In genomic region chr1:8202182-8202905, GRCh38 we compare ENCODE assay signal across 1 cellular context.
TF ChIP-seq lines count a peak whose summit lies in the region.

No MANE protein-coding gene starts in this region.

TF ChIP-seq in HepG2, 621 proteins besides CTCF, POLR2A, EP300 and RAD21 (continued from another document and continues in another):
- TF ChIP-seq NFAT5 (CRISPR knock-in tag; IDR thresholded peaks at IDR 0.05): no peak
- TF ChIP-seq SP5 (CRISPR knock-in tag; IDR thresholded peaks at IDR 0.05; ENCODE audit: borderline replicate concordance, low read depth): peak; percentile 68; the same call in 1 of the 2 replicates
- TF ChIP-seq NR0B2 (CRISPR knock-in tag; IDR thresholded peaks at IDR 0.05): no peak
- peak; percentile 53; the same call in 1 of the 2 replicates for TF ChIP-seq RBFOX2 (IDR thresholded peaks at IDR 0.05; ENCODE audit: low read depth, low read length)
- peak; percentile 70 for TF ChIP-seq RARA (CRISPR knock-in tag; IDR thresholded peaks at IDR 0.05)
- TF ChIP-seq ZNF44 (CRISPR knock-in tag; IDR thresholded peaks at IDR 0.05): no peak
- 0 out of 2 replicates have a peak, but pooled peaks have one; percentile 26 for TF ChIP-seq PRDM10 (CRISPR knock-in tag; IDR thresholded peaks at IDR 0.05; ENCODE audit: low read depth)
- TF ChIP-seq KLF13 (CRISPR knock-in tag; IDR thresholded peaks at IDR 0.05): no peak
- no peak for TF ChIP-seq ZNF331 (CRISPR knock-in tag; IDR thresholded peaks at IDR 0.05)
- 0 out of 2 replicates have a peak, but pooled peaks have one; percentile 61 for TF ChIP-seq ZHX1 (CRISPR knock-in tag; IDR thresholded peaks at IDR 0.05; ENCODE audit: low read depth)
- TF ChIP-seq KAT7 (CRISPR knock-in tag; IDR thresholded peaks at IDR 0.05; ENCODE audit: borderline replicate concordance): no peak
- no peak for TF ChIP-seq ZNF790 (CRISPR knock-in tag; IDR thresholded peaks at IDR 0.05; ENCODE audit: borderline replicate concordance)
- TF ChIP-seq ZNF18 (CRISPR knock-in tag; IDR thresholded peaks at IDR 0.05; ENCODE audit: insufficient replicate concordance): no peak
- TF ChIP-seq NONO (IDR thresholded peaks at IDR 0.05): no peak
- peak; percentile 81 for TF ChIP-seq NONO (CRISPR knock-in tag; conservative IDR thresholded peaks at IDR 0.05)
- no peak for TF ChIP-seq KDM1A (CRISPR knock-in tag; IDR thresholded peaks at IDR 0.05)
- peak; percentile 82 for TF ChIP-seq ZBTB38 (CRISPR knock-in tag; IDR thresholded peaks at IDR 0.05)
- TF ChIP-seq SAP130 (CRISPR knock-in tag; IDR thresholded peaks at IDR 0.05; ENCODE audit: low read depth): peak; percentile 64
- TF ChIP-seq ATRX (CRISPR knock-in tag; IDR thresholded peaks at IDR 0.05; ENCODE audit: borderline replicate concordance): no peak
- TF ChIP-seq FOSL2 (CRISPR knock-in tag; IDR thresholded peaks at IDR 0.05): peak; percentile 42
- TF ChIP-seq ARID5B (CRISPR knock-in tag; IDR thresholded peaks at IDR 0.05): peak; percentile 58
- TF ChIP-seq GATA4 (IDR thresholded peaks at IDR 0.05; ENCODE audit: borderline replicate concordance, low read depth): peak; percentile 64; the same call in 1 of the 2 replicates
- TF ChIP-seq TFDP1 (CRISPR knock-in tag; IDR thresholded peaks at IDR 0.05; ENCODE audit: borderline replicate concordance): peak; percentile 48; the same call in 1 of the 2 replicates
- TF ChIP-seq SALL2 (CRISPR knock-in tag; IDR thresholded peaks at IDR 0.05): no peak
- peak; percentile 92 for TF ChIP-seq RXRB (CRISPR knock-in tag; IDR thresholded peaks at IDR 0.05; ENCODE audit: borderline replicate concordance)
- peak; percentile 77; the same call in 1 of the 2 replicates for TF ChIP-seq ZC3H13 (CRISPR knock-in tag; IDR thresholded peaks at IDR 0.05)
- TF ChIP-seq SOX6 (IDR thresholded peaks at IDR 0.05): no peak
- TF ChIP-seq SOX6 (CRISPR knock-in tag; IDR thresholded peaks at IDR 0.05): peak; percentile 30; the same call in 1 of the 2 replicates
- TF ChIP-seq GFI1 (CRISPR knock-in tag; IDR thresholded peaks at IDR 0.05; ENCODE audit: borderline replicate concordance): no peak
- TF ChIP-seq MZF1 (CRISPR knock-in tag; IDR thresholded peaks at IDR 0.05; ENCODE audit: borderline replicate concordance): no peak
- TF ChIP-seq PITX1 (CRISPR knock-in tag; IDR thresholded peaks at IDR 0.05): no peak
- no peak for TF ChIP-seq MLXIP (CRISPR knock-in tag; IDR thresholded peaks at IDR 0.05; ENCODE audit: borderline replicate concordance)
- TF ChIP-seq CREB1 (IDR thresholded peaks at IDR 0.05): peak; percentile 91
- peak; percentile 92 for TF ChIP-seq CREB1 (CRISPR knock-in tag; IDR thresholded peaks at IDR 0.05)
- peak; percentile 45 for TF ChIP-seq FOXA3 (CRISPR knock-in tag; IDR thresholded peaks at IDR 0.05)
- TF ChIP-seq ZNF747 (CRISPR knock-in tag; IDR thresholded peaks at IDR 0.05; ENCODE audit: borderline replicate concordance): no peak
- no peak for TF ChIP-seq ZBTB42 (CRISPR knock-in tag; IDR thresholded peaks at IDR 0.05)
